ENCODE assay signal across 8 cellular contexts in the genomic region with DNA sequence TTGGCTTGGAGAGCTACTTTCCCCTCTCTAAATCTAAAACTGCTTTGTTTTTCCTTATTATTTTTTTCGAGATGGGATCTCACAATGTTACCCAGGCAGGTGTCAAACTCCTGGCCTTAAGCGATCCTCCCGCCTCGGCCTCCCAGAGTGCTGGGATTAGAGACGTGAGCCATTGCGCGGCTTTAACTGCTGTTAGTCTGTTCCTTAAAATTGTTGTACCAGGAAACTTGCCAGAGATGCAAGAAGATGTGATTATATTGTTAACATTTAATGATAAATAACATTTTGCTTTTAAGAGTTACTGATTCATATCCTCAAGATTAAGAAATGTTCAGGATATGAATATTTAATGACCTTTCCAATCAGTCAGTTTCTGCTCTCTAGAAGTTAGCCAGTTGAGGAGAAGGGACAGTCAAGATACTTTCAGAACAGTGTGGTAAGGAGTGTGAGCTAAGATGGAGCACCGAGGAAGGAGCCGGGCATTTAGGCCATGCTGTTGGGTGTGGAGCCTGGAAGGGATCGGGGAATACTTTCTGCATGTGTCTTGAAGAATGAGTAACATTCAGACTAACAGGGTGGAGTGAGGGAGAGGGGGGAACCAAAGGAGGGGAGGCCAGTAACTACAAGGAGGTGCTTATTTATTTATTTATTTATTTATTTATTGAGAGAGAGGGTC. TPM values are rescaled to one million over a fixed set of nuclear protein-coding genes. Genes with fewer than 3 reads are reported as not detected.
A peak's percentile ranks its signal among the peaks of the same experiment; 100 is the strongest.
DNase-seq lines count a peak whose midpoint lies in the region; ATAC-seq, FAIRE-seq and TF ChIP-seq lines count a peak whose summit lies in the region.
"Not testable (repeated sequence)": the region's sequence is repeated elsewhere in the genome, so short reads cannot be mapped to it uniquely, and the experiment has no call there.

No MANE protein-coding gene starts in this region.

- H4K20me1 ChIP-seq in endothelial cell of umbilical vein (replicated peaks; ENCODE audit: control insufficient read depth, extremely low read depth, insufficient read depth, low read length): not testable (repeated sequence)
- H4K20me1 ChIP-seq in neural progenitor cell (ENCODE audit: low read depth): peaks cover 43% of the 10 kb centered on the region

- DNase-seq in CD8-positive, alpha-beta memory T cell; T-helper 17 cell; endothelial cell of umbilical vein (ENCODE audit: low read depth, low spot score); neural progenitor cell (ENCODE audit: low spot score): not testable (repeated sequence)
- peak in 1 of 7 donors; percentile 56 for DNase-seq in adrenal gland
- DNase-seq in iris pigment epithelial cell (ENCODE audit: low read depth): peak; percentile 46

- H3K27ac ChIP-seq in CD8-positive, alpha-beta memory T cell (ENCODE audit: low read depth, low read length); endothelial cell of umbilical vein (ENCODE audit: insufficient read depth, low read depth, low read length); neural progenitor cell: not testable (repeated sequence)
- H3K27ac ChIP-seq in adrenal gland: peak overlapping the region; percentile 92 to 99 (median 93)
- H3K27ac ChIP-seq in subcutaneous abdominal adipose tissue (ENCODE audit: low read depth, low read length): peak overlapping the region; percentile 65

- not testable (repeated sequence) for H3K36me3 Mint-ChIP-seq in CD8-positive, alpha-beta memory T cell; IgD-negative memory B cell; T-helper 17 cell (ENCODE audit: low read depth)
- peaks cover 10% of the 10 kb centered on the region for H3K36me3 Mint-ChIP-seq in neural progenitor cell

- H3K79me2 ChIP-seq in endothelial cell of umbilical vein (ENCODE audit: control insufficient read depth, insufficient read depth, low read length): not testable (repeated sequence)
- peaks cover 72% of the 10 kb centered on the region for H3K79me2 ChIP-seq in neural progenitor cell (ENCODE audit: low read depth)

- ATAC-seq in T-helper 17 cell: not testable (repeated sequence)

- H3K36me3 ChIP-seq in CD8-positive, alpha-beta memory T cell (ENCODE audit: insufficient read depth, low read length); adrenal gland (replicated peaks in 1 of 2); endothelial cell of umbilical vein (ENCODE audit: control insufficient read depth in 2 of 2, extremely low read depth in 1 of 2, insufficient read depth in 2 of 2, low read length in 2 of 2); neural progenitor cell; subcutaneous abdominal adipose tissue (ENCODE audit: control insufficient read depth in 5 of 5, insufficient read depth in 5 of 5, low read length in 5 of 5): not testable (repeated sequence)

- H3K9me3 ChIP-seq in CD8-positive, alpha-beta memory T cell (ENCODE audit: low read length); T-helper 17 cell (ENCODE audit: control insufficient read depth, low read length, poor library complexity, severe bottlenecking); adrenal gland (replicated peaks in 1 of 3); endothelial cell of umbilical vein (replicated peaks; ENCODE audit: control insufficient read depth, insufficient read depth, low read length); neural progenitor cell (ENCODE audit: low read depth); subcutaneous abdominal adipose tissue (ENCODE audit: control insufficient read depth in 5 of 5, low read length in 5 of 5): not testable (repeated sequence)

- 65 to 75% (median 69%) methylated on average over 10 of the region's 10 CpGs for WGBS in adrenal gland, 4 donors

- H3K27me3 Mint-ChIP-seq in CD8-positive, alpha-beta memory T cell; IgD-negative memory B cell; T-helper 17 cell; neural progenitor cell (ENCODE audit: insufficient read depth, low read depth): not testable (repeated sequence)

- dilution Hi-C loops in endothelial cell of umbilical vein (cut with MboI; ENCODE audit: extremely low pct_ligation_motif_present, low sequenced_read_pairs): not testable (repeated sequence)

- H3K9ac ChIP-seq in endothelial cell of umbilical vein (replicated peaks; ENCODE audit: extremely low read depth, insufficient read depth, low read length): not testable (repeated sequence)
- H3K9ac ChIP-seq in neural progenitor cell: peak overlapping the region; percentile 9
- H3K9ac ChIP-seq in subcutaneous abdominal adipose tissue (ENCODE audit: low read length in 5 of 5): peak overlapping the region in 3 of 5 donors; percentile 56 to 94 (median 63)

- not testable (repeated sequence) for TF ChIP-seq CTCF in adrenal gland (IDR thresholded peaks at IDR 0.05); endothelial cell of umbilical vein (IDR thresholded peaks at IDR 0.05; ENCODE audit: extremely low read depth in 1 of 2, insufficient read depth in 1 of 2, low read depth in 1 of 2, low read length in 2 of 2); neural progenitor cell (IDR thresholded peaks at IDR 0.05)

- not testable (repeated sequence) for TF ChIP-seq POLR2A in adrenal gland (IDR thresholded peaks at IDR 0.05); endothelial cell of umbilical vein (IDR thresholded peaks at IDR 0.05; ENCODE audit: low read depth, low read length)

- H3F3A ChIP-seq in neural progenitor cell (ENCODE audit: low read depth): peaks cover 12% of the 10 kb centered on the region

- H3K9me1 ChIP-seq in endothelial cell of umbilical vein (replicated peaks; ENCODE audit: control insufficient read depth, extremely low read depth, insufficient read depth, low read length): not testable (repeated sequence)

- not testable (repeated sequence) for H3K27me3 ChIP-seq in CD8-positive, alpha-beta memory T cell (ENCODE audit: insufficient read depth, low read length, poor library complexity, severe bottlenecking); adrenal gland; endothelial cell of umbilical vein (ENCODE audit: control insufficient read depth in 2 of 2, insufficient read depth in 2 of 2, low read length in 2 of 2); neural progenitor cell; subcutaneous abdominal adipose tissue (ENCODE audit: control insufficient read depth in 5 of 5, insufficient read depth in 4 of 5, low read length in 5 of 5)

- peaks cover 13% of the 10 kb centered on the region for H3K4me1 ChIP-seq in CD8-positive, alpha-beta memory T cell (ENCODE audit: insufficient read depth, low read length)
- peaks cover 0 to 19% of the 10 kb centered on the region in 2 donors for H3K4me1 ChIP-seq in adrenal gland (replicated peaks in 1 of 2)
- H3K4me1 ChIP-seq in endothelial cell of umbilical vein (ENCODE audit: control insufficient read depth, extremely low read depth, insufficient read depth, low read length); neural progenitor cell: not testable (repeated sequence)
- peaks cover 0 to 23% (median 14%) of the 10 kb centered on the region in 5 donors for H3K4me1 ChIP-seq in subcutaneous abdominal adipose tissue (ENCODE audit: control insufficient read depth in 5 of 5, insufficient read depth in 5 of 5, low read length in 5 of 5)

- TSS peak; percentile 26 for BruUV-seq in endothelial cell of umbilical vein (replicated peaks; lab: Mats Ljungman, UMichigan)

- H3K4me3 ChIP-seq in CD8-positive, alpha-beta memory T cell (ENCODE audit: low read length): peak overlapping the region; percentile 96
- H3K4me3 ChIP-seq in adrenal gland: peak overlapping the region in 2 of 4 donors; percentile 59 to 99
- H3K4me3 ChIP-seq in endothelial cell of umbilical vein (replicated peaks in 1 of 3; ENCODE audit: insufficient read depth in 1 of 3, low read depth in 1 of 3, low read length in 3 of 3): peak overlapping the region; percentile 30 to 80 (median 49)
- peak overlapping the region; percentile 68 for H3K4me3 ChIP-seq in neural progenitor cell
- H3K4me3 ChIP-seq in subcutaneous abdominal adipose tissue (ENCODE audit: low read depth in 1 of 5, low read length in 5 of 5): peak overlapping the region; percentile 66 to 89 (median 87)

- H3K4me3 Mint-ChIP-seq in CD8-positive, alpha-beta memory T cell: peak overlapping the region; percentile 88 to 97 (median 92)
- H3K4me3 Mint-ChIP-seq in IgD-negative memory B cell (peak overlapping the region; percentile 58 to 96 (median 90)), T-helper 17 cell (peak overlapping the region; percentile 92), neural progenitor cell (peak overlapping the region; percentile 92)

- H3K27ac Mint-ChIP-seq in CD8-positive, alpha-beta memory T cell: peak overlapping the region in 6 of 8 donors; percentile 35 to 97 (median 71)
- H3K27ac Mint-ChIP-seq in IgD-negative memory B cell (peak overlapping the region in 2 of 3 donors; percentile 6 to 81), T-helper 17 cell (peak overlapping the region; percentile 21)
- not testable (repeated sequence) for H3K27ac Mint-ChIP-seq in neural progenitor cell

- CTCF ChIA-PET in CD8-positive, alpha-beta memory T cell (lab: Charles Lee); endothelial cell of umbilical vein (lab: Charles Lee): not testable (repeated sequence)

- not testable (repeated sequence) for H3K9me3 Mint-ChIP-seq in CD8-positive, alpha-beta memory T cell; IgD-negative memory B cell; neural progenitor cell

- intact Hi-C loops in adrenal gland (cut with DNase I): not testable (repeated sequence)
- intact Hi-C loops in endothelial cell of umbilical vein (cut with micrococcal nuclease): loop anchor here (2.0 kb wide), 1 partner anchor 28 kb away; no protein-coding TSS in a partner anchor

- POLR2A ChIA-PET in CD8-positive, alpha-beta memory T cell (lab: Charles Lee): interaction anchor here (0.6 to 2.5 kb wide), 2 partner anchors 29 to 190 kb away, joined by 3 to 9 read pairs; no protein-coding TSS in a partner anchor
- POLR2A ChIA-PET in endothelial cell of umbilical vein (lab: Charles Lee): not testable (repeated sequence)

- not testable (repeated sequence) for FAIRE-seq in endothelial cell of umbilical vein (lab: Jason Lieb, UNC)

- H3K4me2 ChIP-seq in endothelial cell of umbilical vein (ENCODE audit: insufficient read depth, low read length) (peak overlapping the region; percentile 77), neural progenitor cell (peak overlapping the region; percentile 82)

- peaks cover 19 to 56% (median 34%) of the 10 kb centered on the region in 3 donors for H3K4me1 Mint-ChIP-seq in CD8-positive, alpha-beta memory T cell
- peaks cover 19 to 26% (median 22%) of the 10 kb centered on the region in 3 donors for H3K4me1 Mint-ChIP-seq in IgD-negative memory B cell
- H3K4me1 Mint-ChIP-seq in T-helper 17 cell: peaks cover 20% of the 10 kb centered on the region
- peaks cover 21% of the 10 kb centered on the region for H3K4me1 Mint-ChIP-seq in neural progenitor cell

- H2AFZ ChIP-seq in endothelial cell of umbilical vein (ENCODE audit: low read depth, low read length): peak overlapping the region; percentile 2
- not testable (repeated sequence) for H2AFZ ChIP-seq in neural progenitor cell (replicated peaks)

RNA-seq across cellular contexts. Expression of a gene that starts 54.6 kb away (rescaled TPM):
- 10 to 100 TPM; 11.6 to 12.5 TPM for total RNA-seq in CD8-positive, alpha-beta memory T cell
- 17.1 TPM for polyA plus RNA-seq in CD8-positive, alpha-beta memory T cell
- 15.7 TPM for polyA plus RNA-seq in IgD-negative memory B cell
- 10 to 100 TPM; 27.0 to 32.2 TPM for total RNA-seq in T-helper 17 cell
- 10 to 100 TPM; 10.2 to 25.0 (median 16.5) TPM for total RNA-seq in adrenal gland
- 10 to 100 TPM in 1 of 3 donors, 1 to 10 TPM in 2; 4.9 to 17.9 (median 6.0) TPM for polyA plus RNA-seq in adrenal gland
- total RNA-seq in endothelial cell of umbilical vein: 8.7 and 11.3 TPM in 2 replicates
- 14.1 and 14.9 TPM in 2 replicates for polyA plus RNA-seq in endothelial cell of umbilical vein
- 8.3 and 10.1 TPM in 2 replicates for polyA plus RNA-seq in endothelial cell of umbilical vein (2011; cell fraction: cytosol; rRNA removed)
- 29.6 and 31.9 TPM in 2 replicates for polyA plus RNA-seq in endothelial cell of umbilical vein (2011; cell fraction: nucleus; rRNA removed)
- 4.8 and 5.3 TPM in 2 replicates for polyA plus RNA-seq in endothelial cell of umbilical vein (2012)
- polyA minus RNA-seq in endothelial cell of umbilical vein: 16.5 and 25.3 TPM in 2 replicates
- 3.9 TPM for polyA minus RNA-seq in endothelial cell of umbilical vein (2011; cell fraction: cytosol; rRNA and poly(A)+ RNA removed)
- 12.7 and 16.8 TPM in 2 replicates for polyA minus RNA-seq in endothelial cell of umbilical vein (2011; cell fraction: nucleus; rRNA and poly(A)+ RNA removed)
- 9.2 and 18.8 TPM in 2 replicates for total RNA-seq in neural progenitor cell (ENCODE audit: low replicate concordance)

RNA-seq across cellular contexts. Expression of a gene that starts 57.3 kb away (rescaled TPM):
- 10 to 100 TPM; 25.7 to 26.3 TPM for total RNA-seq in CD8-positive, alpha-beta memory T cell
- 24.4 TPM for polyA plus RNA-seq in CD8-positive, alpha-beta memory T cell
- polyA plus RNA-seq in IgD-negative memory B cell (26.8 TPM), adrenal gland (10 to 100 TPM; 23.6 to 39.1 (median 23.6) TPM), endothelial cell of umbilical vein (11.0 and 11.6 TPM in 2 replicates)
- total RNA-seq in T-helper 17 cell (10 to 100 TPM; 24.4 to 28.3 TPM), adrenal gland (10 to 100 TPM; 27.9 to 50.2 (median 34.1) TPM), endothelial cell of umbilical vein (14.4 and 15.5 TPM in 2 replicates), neural progenitor cell (ENCODE audit: low replicate concordance) (26.5 and 36.5 TPM in 2 replicates)
- 11.4 and 14.6 TPM in 2 replicates for polyA plus RNA-seq in endothelial cell of umbilical vein (2011; cell fraction: cytosol; rRNA removed)
- 22.5 and 25.8 TPM in 2 replicates for polyA plus RNA-seq in endothelial cell of umbilical vein (2011; cell fraction: nucleus; rRNA removed)
- polyA plus RNA-seq in endothelial cell of umbilical vein (2012): 12.6 and 14.2 TPM in 2 replicates
- polyA minus RNA-seq in endothelial cell of umbilical vein: 36.9 and 43.0 TPM in 2 replicates
- 14.2 TPM for polyA minus RNA-seq in endothelial cell of umbilical vein (2011; cell fraction: cytosol; rRNA and poly(A)+ RNA removed)
- 12.0 and 17.1 TPM in 2 replicates for polyA minus RNA-seq in endothelial cell of umbilical vein (2011; cell fraction: nucleus; rRNA and poly(A)+ RNA removed)
